In genomic region chr12:3263939-3264699, GRCh38 we compare ENCODE assay signal across 1 cellular context.
TF ChIP-seq lines count a peak whose summit lies in the region.

No MANE protein-coding gene starts in this region.

TF ChIP-seq in HepG2, 621 proteins besides CTCF, POLR2A, EP300 and RAD21 (continued from another document):
- TF ChIP-seq, protein P1, sequence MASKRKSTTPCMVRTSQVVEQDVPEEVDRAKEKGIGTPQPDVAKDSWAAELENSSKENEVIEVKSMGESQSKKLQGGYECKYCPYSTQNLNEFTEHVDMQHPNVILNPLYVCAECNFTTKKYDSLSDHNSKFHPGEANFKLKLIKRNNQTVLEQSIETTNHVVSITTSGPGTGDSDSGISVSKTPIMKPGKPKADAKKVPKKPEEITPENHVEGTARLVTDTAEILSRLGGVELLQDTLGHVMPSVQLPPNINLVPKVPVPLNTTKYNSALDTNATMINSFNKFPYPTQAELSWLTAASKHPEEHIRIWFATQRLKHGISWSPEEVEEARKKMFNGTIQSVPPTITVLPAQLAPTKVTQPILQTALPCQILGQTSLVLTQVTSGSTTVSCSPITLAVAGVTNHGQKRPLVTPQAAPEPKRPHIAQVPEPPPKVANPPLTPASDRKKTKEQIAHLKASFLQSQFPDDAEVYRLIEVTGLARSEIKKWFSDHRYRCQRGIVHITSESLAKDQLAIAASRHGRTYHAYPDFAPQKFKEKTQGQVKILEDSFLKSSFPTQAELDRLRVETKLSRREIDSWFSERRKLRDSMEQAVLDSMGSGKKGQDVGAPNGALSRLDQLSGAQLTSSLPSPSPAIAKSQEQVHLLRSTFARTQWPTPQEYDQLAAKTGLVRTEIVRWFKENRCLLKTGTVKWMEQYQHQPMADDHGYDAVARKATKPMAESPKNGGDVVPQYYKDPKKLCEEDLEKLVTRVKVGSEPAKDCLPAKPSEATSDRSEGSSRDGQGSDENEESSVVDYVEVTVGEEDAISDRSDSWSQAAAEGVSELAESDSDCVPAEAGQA (IDR thresholded peaks at IDR 0.05; ENCODE audit: low read depth): no peak
- TF ChIP-seq, protein P1 (CRISPR knock-in tag; IDR thresholded peaks at IDR 0.05; ENCODE audit: borderline replicate concordance): no peak
